Comparison of ENCODE assay signal across 8 cellular contexts in the genomic region with DNA sequence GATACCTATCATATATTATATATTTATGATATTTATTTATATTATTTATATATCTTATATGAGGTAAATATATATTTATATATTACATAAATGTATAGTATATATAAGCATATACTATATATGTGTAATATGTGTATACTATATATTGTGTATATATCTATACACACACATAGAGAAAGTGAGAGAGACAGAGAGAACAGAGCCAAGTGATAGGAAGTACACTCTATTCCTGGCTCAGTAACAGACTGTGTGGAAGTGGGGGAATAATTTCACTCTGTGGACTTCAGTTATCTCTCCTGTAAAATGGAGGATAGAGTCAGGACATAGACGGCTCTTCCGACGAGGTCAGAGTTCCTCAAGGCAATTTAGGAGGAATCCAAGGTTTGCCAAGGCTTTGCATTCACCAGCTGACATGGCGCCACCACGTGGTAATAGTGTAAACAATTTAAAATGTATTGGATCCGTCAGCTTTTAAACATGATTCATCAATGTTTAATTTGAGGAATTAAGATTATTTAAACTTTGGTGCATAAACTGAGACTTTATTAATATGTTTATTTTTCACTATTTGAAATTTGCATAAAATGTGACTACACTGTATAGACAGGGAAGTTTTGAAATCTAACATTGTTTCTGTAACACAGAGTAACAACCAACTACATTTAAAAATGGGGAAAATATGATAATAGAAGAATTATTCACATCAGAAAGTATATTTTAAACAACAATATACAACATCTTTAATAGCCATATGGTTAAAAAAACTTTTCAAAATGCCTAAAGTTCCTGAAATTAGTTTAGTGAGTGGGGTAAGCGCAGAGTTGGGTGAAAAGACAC.
DNase-seq lines count a peak whose midpoint lies in the region; ATAC-seq, FAIRE-seq and TF ChIP-seq lines count a peak whose summit lies in the region.

No MANE protein-coding gene starts in this region.

- no peak overlapping the region for H3K4me3 ChIP-seq in tibial nerve

- H3K36me3 ChIP-seq in tibial nerve: no peaks in the 10 kb centered on the region

- TF ChIP-seq CTCF in tibial nerve (IDR thresholded peaks at IDR 0.05): peak in 4 of 5 experiments; percentile 39 to 49 (median 42)

- no peaks in the 10 kb centered on the region for H3K9me3 ChIP-seq in tibial nerve

- no peak for TF ChIP-seq POLR2A in tibial nerve (IDR thresholded peaks at IDR 0.05)

- no peaks in the 10 kb centered on the region for H3K27me3 ChIP-seq in tibial nerve

- WGBS in tibial nerve, 2 donors: 15 to 16% methylated on average over 7 of the region's 7 CpGs

- peak; percentile 53 for FAIRE-seq in TTC549 (lab: Jason Lieb, UNC)

- no peaks in the 10 kb centered on the region for H3K4me1 ChIP-seq in tibial nerve

- DNase-seq in NCI-H2107 treated with DMSO at 0.1 percent for 48 hours (lab: John Stamatoyannopoulos, UW; ENCODE audit: unreplicated experiment) (peak; percentile 18), NCI-H2107 (lab: John Stamatoyannopoulos, UW) (no peak), MV-4-11 (lab: John Stamatoyannopoulos, UW) (peak; percentile 46), midbrain (lab: John Stamatoyannopoulos, UW) (peak; percentile 71), tibial nerve (ENCODE audit: low spot score in 2 of 2) (peak in 1 of 2 donors; percentile 52)
- DNase-seq in effector CD4-positive, alpha-beta T cell: peak; percentile 38

- peak; percentile 82 for ATAC-seq in GM21723 (IDR thresholded peaks at IDR 0.05; ENCODE audit: unreplicated experiment)

- no peak for TF ChIP-seq EP300 in tibial nerve (IDR thresholded peaks at IDR 0.05)

- H3K27ac ChIP-seq in tibial nerve: no peak overlapping the region
